ENCODE assay signal across 11 cellular contexts in the genomic region with DNA sequence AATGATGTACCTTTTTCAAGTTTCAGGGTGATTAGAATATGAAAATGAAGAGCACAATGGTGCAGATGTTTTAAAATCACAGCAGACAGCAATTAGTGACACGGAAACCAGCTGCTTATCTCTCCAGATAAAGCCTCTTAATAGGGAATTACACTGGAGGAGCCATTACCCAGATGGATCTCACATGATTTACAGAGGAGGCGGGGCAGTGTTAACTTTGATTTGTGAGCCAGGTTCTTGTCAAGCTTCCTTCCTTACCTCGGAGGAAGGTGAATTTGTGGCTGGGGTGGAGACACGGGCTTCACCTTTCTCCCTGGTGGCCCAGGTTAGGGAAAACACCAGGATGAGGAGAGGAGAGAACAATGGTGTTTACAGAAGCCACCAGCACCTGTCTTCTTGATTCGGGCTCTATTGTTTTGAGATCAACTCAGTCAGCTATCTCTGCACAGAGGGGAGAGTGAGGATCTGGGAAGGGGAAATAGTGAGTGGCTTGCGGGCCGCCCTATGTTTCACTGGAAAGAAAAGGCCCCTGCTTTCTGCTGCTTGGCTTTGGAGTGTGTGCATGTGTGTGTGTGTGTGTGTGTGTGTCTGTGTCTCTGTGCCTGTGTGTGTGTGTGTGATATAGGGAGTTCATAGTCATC.
DNase-seq lines count a peak whose midpoint lies in the region; ATAC-seq and TF ChIP-seq lines count a peak whose summit lies in the region.
"Had no signal": no experiment of that assay in that cellular context is flagged by ENCODE, and none has a peak within 500 bp of the region (broad histone marks: within the 10 kb centered on the region; RNA-seq: fewer than 3 reads in every experiment).

No MANE protein-coding gene starts in this region.

- H3K4me1 Mint-ChIP-seq in GM23338: peaks cover 18% of the 10 kb centered on the region
- H3K4me1 Mint-ChIP-seq in nephron: peaks cover 42% of the 10 kb centered on the region
- H3K4me1 Mint-ChIP-seq: activated T-helper 17 cell treated with anti-CD3 and anti-CD28 coated beads, Interleukin-2, amount 50 U/mL, for 72 hours had no signal

- 36 to 38% methylated on average over 7 of the region's 7 CpGs for WGBS in body of pancreas, 2 donors

- H3K36me3 Mint-ChIP-seq in GM23338 (ENCODE audit: low read depth) (peaks cover 24% of the 10 kb centered on the region), nephron (ENCODE audit: low read depth) (peaks cover 59% of the 10 kb centered on the region)

- TF ChIP-seq CTCF in GM23338 (conservative IDR thresholded peaks at IDR 0.05; ENCODE audit: low read depth in 2 of 2) (no peak), body of pancreas (IDR thresholded peaks at IDR 0.05) (no peak), nephron (IDR thresholded peaks at IDR 0.05; ENCODE audit: unreplicated experiment in 3 of 3) (no peak)

- peaks cover 0 to 3% (median 0%) of the 10 kb centered on the region in 3 donors for H3K9me3 ChIP-seq in body of pancreas

- no peaks in the 10 kb centered on the region for H3K79me2 ChIP-seq in GM23338 (replicated peaks; ENCODE audit: insufficient read depth)

- H3K4me3 Mint-ChIP-seq in GM23338 (no peak overlapping the region), nephron (no peak overlapping the region)
- H3K4me3 Mint-ChIP-seq: activated T-helper 17 cell treated with anti-CD3 and anti-CD28 coated beads, Interleukin-2, amount 50 U/mL, for 72 hours had no signal

- H3K4me1 ChIP-seq in GM23338 (ENCODE audit: insufficient read depth) (peaks cover 9% of the 10 kb centered on the region; the same call in 1 of the 2 replicates), body of pancreas (peaks cover 44% of the 10 kb centered on the region)

- H3K27ac ChIP-seq in GM23338 (ENCODE audit: low read depth) (no peak overlapping the region), body of pancreas (peak overlapping the region; percentile 51 to 73 (median 58)), caudate nucleus (ENCODE audit: low read depth, low read length) (no peak overlapping the region)
- H3K27ac ChIP-seq: C4-2B, cardiac muscle cell had no signal

- DNase-seq in GM23338 (ENCODE audit: low spot score) (peak; percentile 5), NCI-H2171 treated with DMSO at 0.1 percent for 48 hours (lab: John Stamatoyannopoulos, UW) (peak; percentile 89), body of pancreas (peak in 3 of 4 donors; percentile 47 to 61 (median 50)), germinal center (ENCODE audit: low spot score) (no peak), erythroblast (lab: John Stamatoyannopoulos, UW) (no peak), caudate nucleus (lab: John Stamatoyannopoulos, UW) (no peak)

- H3K27me3 Mint-ChIP-seq in GM23338 (ENCODE audit: insufficient read depth, low read depth, poor library complexity) (peaks cover 15% of the 10 kb centered on the region), nephron (ENCODE audit: low read depth) (no peaks in the 10 kb centered on the region)

- H3F3A ChIP-seq in GM23338 (replicated peaks; ENCODE audit: low read depth): no peaks in the 10 kb centered on the region

- H3K27ac Mint-ChIP-seq in GM23338 (no peak overlapping the region), nephron (peak overlapping the region; percentile 42 to 51 (median 46))
- H3K27ac Mint-ChIP-seq: activated T-helper 17 cell treated with anti-CD3 and anti-CD28 coated beads, Interleukin-2, amount 50 U/mL, for 72 hours had no signal

- H3K27me3 ChIP-seq in GM23338 (ENCODE audit: insufficient read depth): no peaks in the 10 kb centered on the region
- H3K27me3 ChIP-seq in body of pancreas: no peaks in the 10 kb centered on the region
- H3K27me3 ChIP-seq: cardiac muscle cell had no signal

- H3K4me3 ChIP-seq in GM23338 (no peak overlapping the region), body of pancreas (no peak overlapping the region)
- H3K4me3 ChIP-seq: cardiac muscle cell had no signal

- intact Hi-C loops in body of pancreas (cut with DNase I): no loop called here

- peaks cover 20% of the 10 kb centered on the region for H3K9me3 Mint-ChIP-seq in GM23338
- H3K9me3 Mint-ChIP-seq in nephron: peaks cover 15% of the 10 kb centered on the region
- H3K9me3 Mint-ChIP-seq: activated T-helper 17 cell treated with anti-CD3 and anti-CD28 coated beads, Interleukin-2, amount 50 U/mL, for 72 hours had no signal

- H2AFZ ChIP-seq in GM23338: no peak overlapping the region

- peak; percentile 49 for ATAC-seq in GM23338
- ATAC-seq in body of pancreas: peak; percentile 57
- no peak for ATAC-seq in HG03565 (IDR thresholded peaks at IDR 0.05; ENCODE audit: unreplicated experiment)
- ATAC-seq: activated T-helper 17 cell treated with anti-CD3 and anti-CD28 coated beads, Interleukin-2, amount 50 U/mL, for 72 hours had no signal

- H3K36me3 ChIP-seq in GM23338 (ENCODE audit: insufficient read depth) (no peaks in the 10 kb centered on the region), body of pancreas (replicated peaks in 1 of 2; ENCODE audit: insufficient read depth in 1 of 2, low read depth in 2 of 2) (no peaks in the 10 kb centered on the region)
- H3K36me3 ChIP-seq: cardiac muscle cell had no signal

- H3K9me2 ChIP-seq in GM23338 (ENCODE audit: insufficient read depth): no peaks in the 10 kb centered on the region

- H4K20me1 ChIP-seq in GM23338 (replicated peaks; ENCODE audit: insufficient read depth): no peaks in the 10 kb centered on the region

- TF ChIP-seq POLR2A in body of pancreas (IDR thresholded peaks at IDR 0.05) (no peak), erythroblast (IDR thresholded peaks at IDR 0.05; ENCODE audit: low read length) (no peak)

- no peak overlapping the region for H3K4me2 ChIP-seq in GM23338

TF ChIP-seq in GM23338, 12 proteins besides CTCF, POLR2A, EP300 and RAD21 (continues in another document):
- TF ChIP-seq ZNF114 (CRISPR knock-in tag; IDR thresholded peaks at IDR 0.05) (no peak), ZNF331 (CRISPR knock-in tag; IDR thresholded peaks at IDR 0.05; ENCODE audit: low read depth) (no peak)
- TF ChIP-seq, protein P1, sequence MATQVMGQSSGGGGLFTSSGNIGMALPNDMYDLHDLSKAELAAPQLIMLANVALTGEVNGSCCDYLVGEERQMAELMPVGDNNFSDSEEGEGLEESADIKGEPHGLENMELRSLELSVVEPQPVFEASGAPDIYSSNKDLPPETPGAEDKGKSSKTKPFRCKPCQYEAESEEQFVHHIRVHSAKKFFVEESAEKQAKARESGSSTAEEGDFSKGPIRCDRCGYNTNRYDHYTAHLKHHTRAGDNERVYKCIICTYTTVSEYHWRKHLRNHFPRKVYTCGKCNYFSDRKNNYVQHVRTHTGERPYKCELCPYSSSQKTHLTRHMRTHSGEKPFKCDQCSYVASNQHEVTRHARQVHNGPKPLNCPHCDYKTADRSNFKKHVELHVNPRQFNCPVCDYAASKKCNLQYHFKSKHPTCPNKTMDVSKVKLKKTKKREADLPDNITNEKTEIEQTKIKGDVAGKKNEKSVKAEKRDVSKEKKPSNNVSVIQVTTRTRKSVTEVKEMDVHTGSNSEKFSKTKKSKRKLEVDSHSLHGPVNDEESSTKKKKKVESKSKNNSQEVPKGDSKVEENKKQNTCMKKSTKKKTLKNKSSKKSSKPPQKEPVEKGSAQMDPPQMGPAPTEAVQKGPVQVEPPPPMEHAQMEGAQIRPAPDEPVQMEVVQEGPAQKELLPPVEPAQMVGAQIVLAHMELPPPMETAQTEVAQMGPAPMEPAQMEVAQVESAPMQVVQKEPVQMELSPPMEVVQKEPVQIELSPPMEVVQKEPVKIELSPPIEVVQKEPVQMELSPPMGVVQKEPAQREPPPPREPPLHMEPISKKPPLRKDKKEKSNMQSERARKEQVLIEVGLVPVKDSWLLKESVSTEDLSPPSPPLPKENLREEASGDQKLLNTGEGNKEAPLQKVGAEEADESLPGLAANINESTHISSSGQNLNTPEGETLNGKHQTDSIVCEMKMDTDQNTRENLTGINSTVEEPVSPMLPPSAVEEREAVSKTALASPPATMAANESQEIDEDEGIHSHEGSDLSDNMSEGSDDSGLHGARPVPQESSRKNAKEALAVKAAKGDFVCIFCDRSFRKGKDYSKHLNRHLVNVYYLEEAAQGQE (IDR thresholded peaks at IDR 0.05; ENCODE audit: unreplicated experiment): no peak

Comparison
In these comparisons a context has a peak if more than half of its experiments do, and no peak if none do; other contexts are left out.
1. DNase-seq: peak in GM23338 (single experiment), NCI-H2171 treated with DMSO at 0.1 percent for 48 hours (single experiment) and body of pancreas (3 of 4); none in germinal center (single experiment), erythroblast (0 of 2) and caudate nucleus (0 of 61).
2. H3K27ac ChIP-seq: peak in body of pancreas (4 of 4); none in GM23338 (single experiment) and caudate nucleus (single experiment).